Comparison of ENCODE assay signal across 1 cellular context in the genomic region with DNA sequence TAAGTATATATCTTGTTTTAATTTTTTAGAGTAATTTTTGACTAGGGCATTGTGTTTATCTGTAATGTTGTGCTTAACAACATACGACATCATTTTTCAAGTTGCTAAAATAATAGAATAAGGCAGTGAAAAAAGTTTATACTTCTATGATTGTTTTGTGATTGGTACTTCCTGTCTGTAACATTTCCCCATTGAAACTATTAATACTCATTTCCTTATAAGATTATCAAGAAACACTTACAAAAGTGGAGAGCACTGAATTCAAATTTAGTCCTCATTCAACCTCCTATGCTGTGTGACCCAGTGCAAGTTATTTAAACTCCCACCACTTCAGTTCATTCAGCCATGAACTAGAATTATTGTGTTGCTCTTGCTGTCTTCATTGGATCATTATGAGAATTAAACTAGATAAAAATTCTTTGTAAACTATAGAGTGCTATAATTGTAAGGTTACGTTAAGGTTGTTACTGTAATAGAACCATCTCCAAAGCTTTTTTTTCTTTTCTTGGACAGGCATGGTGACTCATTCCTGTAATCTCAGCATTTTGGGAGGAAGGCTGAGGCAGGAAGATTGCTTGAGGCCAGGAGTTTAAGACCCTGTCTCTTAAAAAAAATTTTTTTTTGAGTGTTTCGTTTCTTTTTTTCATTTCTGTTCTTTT.
TF ChIP-seq lines count a peak whose summit lies in the region.

No MANE protein-coding gene starts in this region.

TF ChIP-seq in GM12878, 131 proteins besides CTCF, POLR2A, EP300 and RAD21:
- TF ChIP-seq, protein P1, sequence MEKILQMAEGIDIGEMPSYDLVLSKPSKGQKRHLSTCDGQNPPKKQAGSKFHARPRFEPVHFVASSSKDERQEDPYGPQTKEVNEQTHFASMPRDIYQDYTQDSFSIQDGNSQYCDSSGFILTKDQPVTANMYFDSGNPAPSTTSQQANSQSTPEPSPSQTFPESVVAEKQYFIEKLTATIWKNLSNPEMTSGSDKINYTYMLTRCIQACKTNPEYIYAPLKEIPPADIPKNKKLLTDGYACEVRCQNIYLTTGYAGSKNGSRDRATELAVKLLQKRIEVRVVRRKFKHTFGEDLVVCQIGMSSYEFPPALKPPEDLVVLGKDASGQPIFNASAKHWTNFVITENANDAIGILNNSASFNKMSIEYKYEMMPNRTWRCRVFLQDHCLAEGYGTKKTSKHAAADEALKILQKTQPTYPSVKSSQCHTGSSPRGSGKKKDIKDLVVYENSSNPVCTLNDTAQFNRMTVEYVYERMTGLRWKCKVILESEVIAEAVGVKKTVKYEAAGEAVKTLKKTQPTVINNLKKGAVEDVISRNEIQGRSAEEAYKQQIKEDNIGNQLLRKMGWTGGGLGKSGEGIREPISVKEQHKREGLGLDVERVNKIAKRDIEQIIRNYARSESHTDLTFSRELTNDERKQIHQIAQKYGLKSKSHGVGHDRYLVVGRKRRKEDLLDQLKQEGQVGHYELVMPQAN (conservative IDR thresholded peaks at IDR 0.05): no peak
- TF ChIP-seq JUNB (IDR thresholded peaks at IDR 0.05): 0 out of 2 replicates have a peak, but pooled peaks have one; percentile 12
